In genomic region chr12:92065018-92065499, GRCh38 we compare ENCODE assay signal across 8 cellular contexts.
DNase-seq lines count a peak whose midpoint lies in the region; ATAC-seq and TF ChIP-seq lines count a peak whose summit lies in the region.

No MANE protein-coding gene starts in this region.

- DNase-seq in NCI-H2029 (lab: John Stamatoyannopoulos, UW): peak; percentile 72
- DNase-seq in amniotic epithelial cell (ENCODE audit: low read depth): peak; percentile 29
- no peak for DNase-seq in natural killer cell
- DNase-seq in OCI-M1 (lab: John Stamatoyannopoulos, UW): no peak
- DNase-seq in LoVo (ENCODE audit: low spot score): no peak
- DNase-seq in SKM-1 (lab: John Stamatoyannopoulos, UW; ENCODE audit: unreplicated experiment): no peak

- no peak overlapping the region for H3K4me3 Mint-ChIP-seq in natural killer cell

- H3K4me1 Mint-ChIP-seq in natural killer cell: no peaks in the 10 kb centered on the region

- peak overlapping the region in 1 of 2 donors; percentile 17 for H3K27ac Mint-ChIP-seq in natural killer cell

- ATAC-seq in GM18498 (IDR thresholded peaks at IDR 0.05; ENCODE audit: unreplicated experiment): peak; percentile 70
- ATAC-seq in GM21825 (IDR thresholded peaks at IDR 0.05; ENCODE audit: unreplicated experiment): peak; percentile 57
- peak; percentile 41 to 61 (median 45) for ATAC-seq in natural killer cell

- intact Hi-C loops in natural killer cell (cut with micrococcal nuclease): no loop called here

- H3K9me3 Mint-ChIP-seq in natural killer cell: no peaks in the 10 kb centered on the region

- H3K27me3 Mint-ChIP-seq in natural killer cell (ENCODE audit: low read depth in 2 of 2): no peaks in the 10 kb centered on the region

- H3K36me3 Mint-ChIP-seq in natural killer cell: no peaks in the 10 kb centered on the region

- TF ChIP-seq CTCF in natural killer cell (IDR thresholded peaks at IDR 0.05): no peak

Comparison
In these comparisons a context has a peak if more than half of its experiments do, and no peak if none do; other contexts are left out.
1. DNase-seq: peak in NCI-H2029 (single experiment) and amniotic epithelial cell (single experiment); none in natural killer cell (single experiment), OCI-M1 (single experiment), LoVo (single experiment) and SKM-1 (single experiment).
2. Peak in every context shown above with its lines, with median percentiles within 50 percentile points of each other: ATAC-seq.